In genomic region chr1:215052256-215052655, GRCh38 we compare ENCODE assay signal across 22 cellular contexts.
A peak's percentile ranks its signal among the peaks of the same experiment; 100 is the strongest.
DNase-seq lines count a peak whose midpoint lies in the region; ATAC-seq and TF ChIP-seq lines count a peak whose summit lies in the region.
"Had no signal": no experiment of that assay in that cellular context is flagged by ENCODE, and none has a peak within 500 bp of the region (broad histone marks: within the 10 kb centered on the region; RNA-seq: fewer than 3 reads in every experiment).

No MANE protein-coding gene starts in this region.

- TF ChIP-seq CTCF in AG04449 (IDR thresholded peaks at IDR 0.05; ENCODE audit: insufficient read depth, low read length, missing control alignments): no peak
- no peak for TF ChIP-seq CTCF in astrocyte of the cerebellum (IDR thresholded peaks at IDR 0.05; ENCODE audit: low read depth, low read length, missing control alignments)

- CTCF ChIA-PET in AG04449 (lab: Yijun Ruan, JAX): no interaction called here

- POLR2A ChIA-PET in AG04449 (lab: Yijun Ruan, JAX): interaction anchor here (0.5 kb wide), 1 partner anchor 438 kb away, joined by 3 read pairs; no protein-coding TSS in a partner anchor

- in situ Hi-C loops in astrocyte of the cerebellum (cut with HindIII; ENCODE audit: low sequenced_read_pairs): no loop called here

- ATAC-seq in GM18861 (IDR thresholded peaks at IDR 0.05; ENCODE audit: unreplicated experiment): no peak
- ATAC-seq: CD8-positive, alpha-beta T cell; GM23338 had no signal

- H3K4me3 ChIP-seq in AG04449 (ENCODE audit: low read depth, low read length): no peak overlapping the region
- H3K4me3 ChIP-seq in astrocyte of the cerebellum (ENCODE audit: low read depth, low read length): no peak overlapping the region
- H3K4me3 ChIP-seq: GM23338 had no signal

- DNase-seq in AG04449 (ENCODE audit: low read depth, low spot score): peak; percentile 12
- peak; percentile 33 for DNase-seq in HCEC 1CT
- DNase-seq in astrocyte of the cerebellum (ENCODE audit: low read depth): peak; percentile 63
- DNase-seq in hepatic stellate cell (ENCODE audit: low spot score): peak; percentile 7
- DNase-seq in Kasumi-1 (lab: John Stamatoyannopoulos, UW): no peak
- no peak for DNase-seq in NCI-H1694 treated with DMSO at 0.1 percent for 48 hours (lab: John Stamatoyannopoulos, UW)
- DNase-seq: 8988T; Caco-2; CD8-positive, alpha-beta T cell; GF-D8; H9; Karpas-422; MV-4-11; NCI-H1105; NCI-H1436 treated with DMSO at 0.1 percent for 48 hours; NCI-H2029; NCI-H446 treated with DMSO at 0.1 percent for 48 hours; NCI-H526; NCI-H82; NK-92 treated with Interleukin-12 subunit alpha and Interleukin-12 subunit beta, amount 100 ng/mL, for 24 hours had no signal

Comparison
In these comparisons a context has a peak if more than half of its experiments do, and no peak if none do; other contexts are left out.
1. DNase-seq: peak in AG04449 (single experiment), HCEC 1CT (single experiment), astrocyte of the cerebellum (single experiment) and hepatic stellate cell (single experiment); none in Kasumi-1 (0 of 2) and NCI-H1694 treated with DMSO at 0.1 percent for 48 hours (single experiment).